In genomic region chr6:33579828-33580714, GRCh38 we compare ENCODE assay signal across 1 cellular context.
TF ChIP-seq lines count a peak whose summit lies in the region.

TSS of gene BAK1 (minus strand) at chr6:33580276. CDS start at chr6:33577604, 2,672 bp downstream.

TF ChIP-seq in SK-N-SH, 30 proteins besides CTCF, POLR2A, EP300 and RAD21 (continued from another document):
- no peak for TF ChIP-seq IRF3 (IDR thresholded peaks at IDR 0.05; ENCODE audit: low read depth, low read length)
- TF ChIP-seq SIN3A (IDR thresholded peaks at IDR 0.05; ENCODE audit: borderline replicate concordance, low read depth, low read length), result no peak
- no peak; the same call in 1 of the 2 replicates for TF ChIP-seq FOXJ3 (CRISPR knock-in tag; IDR thresholded peaks at IDR 0.05)
- TF ChIP-seq MXI1 (IDR thresholded peaks at IDR 0.05; ENCODE audit: low read depth, low read length), result peak; percentile 73; the same call in 1 of the 2 replicates
- no peak for TF ChIP-seq FOSL2 (IDR thresholded peaks at IDR 0.05; ENCODE audit: borderline replicate concordance, low read depth)
- peak; percentile 83 for TF ChIP-seq GABPA (IDR thresholded peaks at IDR 0.05; ENCODE audit: low read depth)
